17 cellular contexts compared by ENCODE assay signal in the genomic region with DNA sequence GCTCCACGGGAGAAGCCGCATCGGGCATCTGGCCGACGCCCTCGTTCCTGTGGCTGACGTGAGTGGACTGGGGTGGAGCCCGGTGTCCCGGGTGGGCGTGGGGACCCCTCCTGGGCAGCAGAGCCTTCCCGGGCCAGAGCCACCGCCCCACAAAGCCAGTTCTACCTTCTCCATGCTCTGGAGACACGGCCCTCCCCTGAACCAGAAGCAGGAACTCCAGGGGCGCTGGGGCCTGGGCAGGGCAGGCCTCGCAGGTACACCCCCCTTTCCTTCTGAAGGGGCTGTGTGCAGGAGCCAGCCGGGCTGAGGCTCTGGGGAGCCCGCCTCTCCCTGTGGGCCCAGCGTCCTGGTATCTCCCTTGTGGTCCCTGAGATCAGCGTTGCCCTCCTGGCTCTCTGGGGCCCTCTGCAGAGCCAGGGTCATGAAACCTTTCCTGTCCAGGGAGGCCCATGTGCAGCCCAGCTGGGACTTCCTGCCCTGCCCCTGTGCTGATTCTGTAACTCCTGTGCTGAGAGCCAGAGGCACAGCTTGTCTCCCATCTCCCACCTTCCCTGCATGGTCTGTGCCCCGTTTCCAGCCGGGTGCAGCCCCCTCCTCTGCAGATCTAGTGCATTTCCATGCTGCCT. TPM values are rescaled to one million over a fixed set of nuclear protein-coding genes. Genes with fewer than 3 reads are reported as not detected.
DNase-seq lines count a peak whose midpoint lies in the region; ATAC-seq and TF ChIP-seq lines count a peak whose summit lies in the region.
"Had no signal": no experiment of that assay in that cellular context is flagged by ENCODE, and none has a peak within 500 bp of the region (broad histone marks: within the 10 kb centered on the region; RNA-seq: fewer than 3 reads in every experiment).

No MANE protein-coding gene starts in this region.

- no peak for ATAC-seq in activated T-cell treated with anti-CD3 and anti-CD28 coated beads, Interleukin-2, amount 50 U/mL, for 4 hours
- ATAC-seq in stimulated activated naive B cell treated with anti-CD40 and anti-IgM and Interleukin-4, amounts not matched to agents 10 μg/mL and 1 μg/mL and 100 μg/mL, for 72 hours (replicated peaks) = no peak
- ATAC-seq in HG03175 (IDR thresholded peaks at IDR 0.05; ENCODE audit: unreplicated experiment) = no peak

- no peaks in the 10 kb centered on the region for H3K27me3 Mint-ChIP-seq in activated T-cell treated with anti-CD3 and anti-CD28 coated beads, Interleukin-2, amount 50 U/mL, for 24 hours
- no peaks in the 10 kb centered on the region for H3K27me3 Mint-ChIP-seq in activated T-cell treated with anti-CD3 and anti-CD28 coated beads, Interleukin-2, amount 50 U/mL, for 4 hours (ENCODE audit: low read depth)
- H3K27me3 Mint-ChIP-seq in dendritic cell treated with granulocyte-macrophage colony-stimulating factor and Interleukin-4, amounts not matched to agents 40 ng/mL and 50 ng/mL, for 4 days = no peaks in the 10 kb centered on the region
- H3K27me3 Mint-ChIP-seq in stimulated activated naive B cell treated with anti-CD40 and anti-IgM and Interleukin-4, amounts not matched to agents 10 μg/mL and 1 μg/mL and 100 μg/mL, for 72 hours = no peaks in the 10 kb centered on the region

- H3K27ac Mint-ChIP-seq in activated T-cell treated with anti-CD3 and anti-CD28 coated beads, Interleukin-2, amount 50 U/mL, for 24 hours = peak overlapping the region; percentile 33
- peak overlapping the region; percentile 4 for H3K27ac Mint-ChIP-seq in dendritic cell treated with granulocyte-macrophage colony-stimulating factor and Interleukin-4, amounts not matched to agents 40 ng/mL and 50 ng/mL, for 4 days
- H3K27ac Mint-ChIP-seq in stimulated activated naive B cell treated with anti-CD40 and anti-IgM and Interleukin-4, amounts not matched to agents 10 μg/mL and 1 μg/mL and 100 μg/mL, for 72 hours = peak overlapping the region; percentile 85

- CTCF ChIA-PET in RWPE1 (lab: Yijun Ruan, JAX) = no interaction called here

- H3K4me1 Mint-ChIP-seq in activated T-cell treated with anti-CD3 and anti-CD28 coated beads, Interleukin-2, amount 50 U/mL, for 24 hours (ENCODE audit: low read depth) = peaks cover 9% of the 10 kb centered on the region
- peaks cover 9% of the 10 kb centered on the region for H3K4me1 Mint-ChIP-seq in activated T-cell treated with anti-CD3 and anti-CD28 coated beads, Interleukin-2, amount 50 U/mL, for 4 hours (ENCODE audit: low read depth)
- H3K4me1 Mint-ChIP-seq in dendritic cell treated with granulocyte-macrophage colony-stimulating factor and Interleukin-4, amounts not matched to agents 40 ng/mL and 50 ng/mL, for 4 days (ENCODE audit: low read depth) = peaks cover 9% of the 10 kb centered on the region
- peaks cover 14 to 17% of the 10 kb centered on the region in 2 donors for H3K4me1 Mint-ChIP-seq in stimulated activated naive B cell treated with anti-CD40 and anti-IgM and Interleukin-4, amounts not matched to agents 10 μg/mL and 1 μg/mL and 100 μg/mL, for 72 hours

- intact Hi-C loops in dendritic cell treated with granulocyte-macrophage colony-stimulating factor and Interleukin-4, amounts not matched to agents 40 ng/mL and 50 ng/mL, for 4 days (cut with micrococcal nuclease) = no loop called here

- H3K4me3 Mint-ChIP-seq in activated T-cell treated with anti-CD3 and anti-CD28 coated beads, Interleukin-2, amount 50 U/mL, for 24 hours = no peak overlapping the region
- no peak overlapping the region for H3K4me3 Mint-ChIP-seq in activated T-cell treated with anti-CD3 and anti-CD28 coated beads, Interleukin-2, amount 50 U/mL, for 4 hours
- H3K4me3 Mint-ChIP-seq in dendritic cell treated with granulocyte-macrophage colony-stimulating factor and Interleukin-4, amounts not matched to agents 40 ng/mL and 50 ng/mL, for 4 days = no peak overlapping the region
- H3K4me3 Mint-ChIP-seq in stimulated activated naive B cell treated with anti-CD40 and anti-IgM and Interleukin-4, amounts not matched to agents 10 μg/mL and 1 μg/mL and 100 μg/mL, for 72 hours = no peak overlapping the region

- H3K27ac ChIP-seq in RWPE1 = peak overlapping the region; percentile 49
- H3K27ac ChIP-seq: SJCRH30 had no signal

- DNase-seq in activated T-cell treated with anti-CD3 and anti-CD28 coated beads, Interleukin-2, amount 50 U/mL, for 24 hours = no peak
- DNase-seq in activated T-cell treated with anti-CD3 and anti-CD28 coated beads, Interleukin-2, amount 50 U/mL, for 4 hours = no peak
- no peak for DNase-seq in RWPE1 (ENCODE audit: low spot score)
- no peak for DNase-seq in stimulated activated naive B cell treated with anti-CD40 and anti-IgM and Interleukin-4, amounts not matched to agents 10 μg/mL and 1 μg/mL and 100 μg/mL, for 72 hours
- no peak for DNase-seq in SHP77 treated with DMSO at 0.1 percent for 48 hours (lab: John Stamatoyannopoulos, UW)
- no peak for DNase-seq in LoVo (ENCODE audit: low spot score)
- DNase-seq: 8988T, C1 segment of cervical spinal cord, EL, HCEC 1CT, MG63, NCI-H1105, NCI-H187 treated with DMSO at 0.1 percent for 48 hours, NCI-H446 treated with DMSO at 0.1 percent for 48 hours, SJCRH30 had no signal

- POLR2A ChIA-PET in RWPE1 (lab: Yijun Ruan, JAX; ENCODE audit: low non-redundant PET) = no interaction called here

- no peaks in the 10 kb centered on the region for H3K9me3 Mint-ChIP-seq in activated T-cell treated with anti-CD3 and anti-CD28 coated beads, Interleukin-2, amount 50 U/mL, for 24 hours
- H3K9me3 Mint-ChIP-seq in activated T-cell treated with anti-CD3 and anti-CD28 coated beads, Interleukin-2, amount 50 U/mL, for 4 hours = no peaks in the 10 kb centered on the region
- H3K9me3 Mint-ChIP-seq in dendritic cell treated with granulocyte-macrophage colony-stimulating factor and Interleukin-4, amounts not matched to agents 40 ng/mL and 50 ng/mL, for 4 days = no peaks in the 10 kb centered on the region
- H3K9me3 Mint-ChIP-seq in stimulated activated naive B cell treated with anti-CD40 and anti-IgM and Interleukin-4, amounts not matched to agents 10 μg/mL and 1 μg/mL and 100 μg/mL, for 72 hours = no peaks in the 10 kb centered on the region

- TF ChIP-seq CTCF in RWPE1 (conservative IDR thresholded peaks at IDR 0.05; ENCODE audit: low read depth) = no peak

- peaks cover 16% of the 10 kb centered on the region for H3K36me3 Mint-ChIP-seq in activated T-cell treated with anti-CD3 and anti-CD28 coated beads, Interleukin-2, amount 50 U/mL, for 24 hours (ENCODE audit: low read depth)
- H3K36me3 Mint-ChIP-seq in activated T-cell treated with anti-CD3 and anti-CD28 coated beads, Interleukin-2, amount 50 U/mL, for 4 hours (ENCODE audit: insufficient read depth) = no peaks in the 10 kb centered on the region
- H3K36me3 Mint-ChIP-seq in dendritic cell treated with granulocyte-macrophage colony-stimulating factor and Interleukin-4, amounts not matched to agents 40 ng/mL and 50 ng/mL, for 4 days (ENCODE audit: low read depth) = peaks cover 58% of the 10 kb centered on the region
- H3K36me3 Mint-ChIP-seq in stimulated activated naive B cell treated with anti-CD40 and anti-IgM and Interleukin-4, amounts not matched to agents 10 μg/mL and 1 μg/mL and 100 μg/mL, for 72 hours = peaks cover 3 to 9% of the 10 kb centered on the region in 2 donors

RNA-seq across cellular contexts. Expression of a gene that starts 6.5 kb away (rescaled TPM):
- 10 to 100 TPM; 45.0 to 47.8 (median 46.1) TPM for total RNA-seq in activated T-cell treated with anti-CD3 and anti-CD28 coated beads, Interleukin-2, amount 50 U/mL, for 4 hours

RNA-seq across cellular contexts. Expression of a gene that starts 9.5 kb away (rescaled TPM):
- under 1 TPM; 0.13 to 0.18 (median 0.16) TPM for total RNA-seq in activated T-cell treated with anti-CD3 and anti-CD28 coated beads, Interleukin-2, amount 50 U/mL, for 4 hours

RNA-seq across cellular contexts. Expression of a gene that starts 13.6 kb away (rescaled TPM):
- total RNA-seq in activated T-cell treated with anti-CD3 and anti-CD28 coated beads, Interleukin-2, amount 50 U/mL, for 4 hours = 10 to 100 TPM; 13.4 to 15.7 (median 14.6) TPM

RNA-seq across cellular contexts. Expression of a gene that starts 16.1 kb away (rescaled TPM):
- under 1 TPM; 0.08 to 0.11 (median 0.10) TPM for total RNA-seq in activated T-cell treated with anti-CD3 and anti-CD28 coated beads, Interleukin-2, amount 50 U/mL, for 4 hours
- total RNA-seq: SJCRH30 had no signal

RNA-seq across cellular contexts. Expression of a gene that starts 48.8 kb away (rescaled TPM):
- total RNA-seq in activated T-cell treated with anti-CD3 and anti-CD28 coated beads, Interleukin-2, amount 50 U/mL, for 4 hours = 100 to 1,000 TPM; 134 to 164 (median 153) TPM

Comparison
In these comparisons a context has a peak if more than half of its experiments do, and no peak if none do; other contexts are left out.
1. H3K27ac Mint-ChIP-seq: peak in every context shown above with its lines; median percentile 85 in stimulated activated naive B cell treated with anti-CD40 and anti-IgM and Interleukin-4, amounts not matched to agents 10 μg/mL and 1 μg/mL and 100 μg/mL, for 72 hours; 33 in activated T-cell treated with anti-CD3 and anti-CD28 coated beads, Interleukin-2, amount 50 U/mL, for 24 hours; 4 in dendritic cell treated with granulocyte-macrophage colony-stimulating factor and Interleukin-4, amounts not matched to agents 40 ng/mL and 50 ng/mL, for 4 days.